ENCODE assay signal across 34 cellular contexts in genomic region chr3:130635285-130635684, GRCh38.
"Had no signal": no experiment of that assay in that cellular context is flagged by ENCODE, and none has a peak within 500 bp of the region (broad histone marks: within the 10 kb centered on the region; RNA-seq: fewer than 3 reads in every experiment).

No MANE protein-coding gene starts in this region.

- H3K36me3 ChIP-seq: adrenal gland, ascending aorta, brain microvascular endothelial cell, breast epithelium, cardiac muscle cell had no signal

- H3K4me3 ChIP-seq: adrenal gland, ascending aorta, body of pancreas, breast epithelium, cardiac muscle cell had no signal

- H3K27ac ChIP-seq: adrenal gland, ascending aorta, body of pancreas, brain microvascular endothelial cell, breast epithelium, cardiac muscle cell had no signal

- H3K27me3 ChIP-seq: ascending aorta, body of pancreas, brain microvascular endothelial cell, breast epithelium, cardiac muscle cell had no signal

- H3K9me3 ChIP-seq: adrenal gland, ascending aorta, body of pancreas, breast epithelium had no signal

- H3K4me1 ChIP-seq: adrenal gland, ascending aorta, body of pancreas, breast epithelium had no signal

- ATAC-seq: activated naive CD4-positive, alpha-beta T cell treated with anti-CD3 and anti-CD28 coated beads, Interleukin-2, amount 50 U/mL, for 72 hours; activated naive CD8-positive, alpha-beta T cell treated with anti-CD3 and anti-CD28 coated beads, Interleukin-2, amount 50 U/mL, for 24 hours; activated T-cell treated with anti-CD3 and anti-CD28 coated beads, Interleukin-2, amount 50 U/mL, for 4 hours; activated T-cell treated with anti-CD3 and anti-CD28 coated beads, Interleukin-2, amount 50 U/mL, for 72 hours; activated T-helper 17 cell treated with anti-CD3 and anti-CD28 coated beads, Interleukin-2, amount 50 U/mL, for 72 hours; body of pancreas had no signal

- DNase-seq: activated effector memory CD4-positive, alpha-beta T cell treated with anti-CD3 and anti-CD28 coated beads, Interleukin-2, amount 50 U/mL, for 16 hours; activated effector memory CD4-positive, alpha-beta T cell treated with Interleukin-2 at 50 U/mL for 16 hours; activated gamma-delta T cell; activated gamma-delta T cell treated with Interleukin-2 at 50 U/mL for 16 hours; activated naive CD4-positive, alpha-beta T cell; activated naive CD4-positive, alpha-beta T cell treated with anti-CD3 and anti-CD28 coated beads for 36 hours; activated naive CD4-positive, alpha-beta T cell treated with anti-CD3 and anti-CD28 coated beads, Interleukin-2, amount 10 ng/mL, durations not matched to agents 7 days and 5 days; activated naive CD4-positive, alpha-beta T cell treated with anti-CD3 and anti-CD28 coated beads, Interleukin-2, amount 50 U/mL, for 16 hours; activated naive CD4-positive, alpha-beta T cell treated with Interleukin-2 at 50 U/mL for 16 hours; activated naive CD8-positive, alpha-beta T cell treated with anti-CD3 and anti-CD28 coated beads for 36 hours; activated naive CD8-positive, alpha-beta T cell treated with anti-CD3 and anti-CD28 coated beads, Interleukin-2, amount 10 ng/mL, durations not matched to agents 7 days and 5 days; activated naive CD8-positive, alpha-beta T cell treated with anti-CD3 and anti-CD28 coated beads, Interleukin-2, amount 50 U/mL, for 24 hours; activated T-cell treated with anti-CD3 and anti-CD28 coated beads, Interleukin-2, amount 50 U/mL, for 1 hour; activated T-cell treated with anti-CD3 and anti-CD28 coated beads, Interleukin-2, amount 50 U/mL, for 24 hours; activated T-cell treated with anti-CD3 and anti-CD28 coated beads, Interleukin-2, amount 50 U/mL, for 4 hours; activated T-cell treated with anti-CD3 and anti-CD28 coated beads, Interleukin-2, amount 50 U/mL, for 48 hours; activated T-cell treated with anti-CD3 and anti-CD28 coated beads, Interleukin-2, amount 50 U/mL, for 72 hours; adrenal gland; amniotic stem cell; amygdala; anterior cingulate cortex; aorta; body of pancreas; brain microvascular endothelial cell; caudate nucleus; central memory CD4-positive, alpha-beta T cell; cerebellar nuclear complex had no signal

- FAIRE-seq: astrocyte, bronchial epithelial cell had no signal
